9 cellular contexts compared by ENCODE assay signal in the genomic region with DNA sequence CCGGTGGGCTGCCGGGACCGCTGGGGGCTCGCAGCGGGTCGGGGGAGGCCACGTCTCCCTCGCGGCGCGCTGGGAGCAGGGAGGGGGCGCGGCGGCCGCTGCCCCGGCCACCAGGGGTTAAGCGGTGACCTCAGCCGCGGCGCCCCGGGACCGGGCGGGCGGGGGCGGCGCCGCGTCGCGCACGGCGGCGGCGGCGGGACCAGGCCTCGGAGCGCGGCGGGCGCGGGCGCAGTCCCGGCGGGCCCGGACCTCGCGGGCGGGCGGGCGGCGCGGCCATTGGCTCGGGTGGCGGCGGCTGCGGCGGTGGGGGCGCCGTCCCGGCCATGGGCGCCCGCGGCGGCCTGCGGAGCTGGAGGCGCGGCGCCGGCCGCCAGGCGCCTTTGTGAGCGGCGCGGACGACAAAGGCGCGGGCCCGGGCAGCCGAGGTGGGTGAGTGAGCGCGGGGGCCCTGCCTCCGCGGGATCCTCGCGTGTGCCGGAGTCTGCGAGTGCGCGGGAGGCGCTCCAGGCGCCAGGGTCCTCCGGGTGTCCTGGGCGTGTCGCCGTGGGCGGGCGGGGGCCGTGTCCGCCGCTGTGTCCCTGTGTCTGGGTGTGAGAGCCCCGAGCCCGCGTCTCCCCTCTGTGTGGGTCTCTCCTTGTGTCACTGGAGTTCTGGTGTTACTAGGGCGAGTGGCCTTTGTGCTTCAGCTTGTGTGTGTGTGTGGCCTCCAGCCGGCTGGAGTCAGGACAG. TPM values are rescaled to one million over a fixed set of nuclear protein-coding genes. Genes with fewer than 3 reads are reported as not detected.
DNase-seq lines count a peak whose midpoint lies in the region; ATAC-seq and TF ChIP-seq lines count a peak whose summit lies in the region.
"Had no signal": no experiment of that assay in that cellular context is flagged by ENCODE, and none has a peak within 500 bp of the region (broad histone marks: within the 10 kb centered on the region; RNA-seq: fewer than 3 reads in every experiment).

A gene with protein sequence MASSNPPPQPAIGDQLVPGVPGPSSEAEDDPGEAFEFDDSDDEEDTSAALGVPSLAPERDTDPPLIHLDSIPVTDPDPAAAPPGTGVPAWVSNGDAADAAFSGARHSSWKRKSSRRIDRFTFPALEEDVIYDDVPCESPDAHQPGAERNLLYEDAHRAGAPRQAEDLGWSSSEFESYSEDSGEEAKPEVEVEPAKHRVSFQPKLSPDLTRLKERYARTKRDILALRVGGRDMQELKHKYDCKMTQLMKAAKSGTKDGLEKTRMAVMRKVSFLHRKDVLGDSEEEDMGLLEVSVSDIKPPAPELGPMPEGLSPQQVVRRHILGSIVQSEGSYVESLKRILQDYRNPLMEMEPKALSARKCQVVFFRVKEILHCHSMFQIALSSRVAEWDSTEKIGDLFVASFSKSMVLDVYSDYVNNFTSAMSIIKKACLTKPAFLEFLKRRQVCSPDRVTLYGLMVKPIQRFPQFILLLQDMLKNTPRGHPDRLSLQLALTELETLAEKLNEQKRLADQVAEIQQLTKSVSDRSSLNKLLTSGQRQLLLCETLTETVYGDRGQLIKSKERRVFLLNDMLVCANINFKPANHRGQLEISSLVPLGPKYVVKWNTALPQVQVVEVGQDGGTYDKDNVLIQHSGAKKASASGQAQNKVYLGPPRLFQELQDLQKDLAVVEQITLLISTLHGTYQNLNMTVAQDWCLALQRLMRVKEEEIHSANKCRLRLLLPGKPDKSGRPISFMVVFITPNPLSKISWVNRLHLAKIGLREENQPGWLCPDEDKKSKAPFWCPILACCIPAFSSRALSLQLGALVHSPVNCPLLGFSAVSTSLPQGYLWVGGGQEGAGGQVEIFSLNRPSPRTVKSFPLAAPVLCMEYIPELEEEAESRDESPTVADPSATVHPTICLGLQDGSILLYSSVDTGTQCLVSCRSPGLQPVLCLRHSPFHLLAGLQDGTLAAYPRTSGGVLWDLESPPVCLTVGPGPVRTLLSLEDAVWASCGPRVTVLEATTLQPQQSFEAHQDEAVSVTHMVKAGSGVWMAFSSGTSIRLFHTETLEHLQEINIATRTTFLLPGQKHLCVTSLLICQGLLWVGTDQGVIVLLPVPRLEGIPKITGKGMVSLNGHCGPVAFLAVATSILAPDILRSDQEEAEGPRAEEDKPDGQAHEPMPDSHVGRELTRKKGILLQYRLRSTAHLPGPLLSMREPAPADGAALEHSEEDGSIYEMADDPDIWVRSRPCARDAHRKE (N-terminal part only) (plus strand): TSS at position 173 of the 729 bp plus-strand sequence. CDS start 40,898 bp downstream, outside the sequence.

- H3K4me1 Mint-ChIP-seq in T-cell = peaks cover 5 to 12% (median 11%) of the 10 kb centered on the region in 3 donors

- peak within 1 kb of the TSS; percentile 92 for H3K4me2 ChIP-seq in osteoblast (ENCODE audit: insufficient read depth, low read length)

- POLR2A ChIA-PET in T-cell (lab: Charles Lee) = no interaction called here

- H3K27ac Mint-ChIP-seq in T-cell = no peak within 1 kb of the TSS

- H3K4me3 Mint-ChIP-seq in T-cell = peak within 1 kb of the TSS; percentile 28 to 75 (median 36)

- H3K27me3 ChIP-seq in osteoblast (ENCODE audit: insufficient read depth, low read length) = no peaks in the 10 kb centered on the region

- no peaks in the 10 kb centered on the region for H3K9me3 ChIP-seq in osteoblast (ENCODE audit: low read depth, low read length)

- CTCF ChIA-PET in T-cell (lab: Charles Lee) = no interaction called here

- H3K27ac ChIP-seq in osteoblast (ENCODE audit: low read depth, low read length) = peak within 1 kb of the TSS; percentile 58

- peaks cover 17% of the 10 kb centered on the region for H3K4me1 ChIP-seq in osteoblast (ENCODE audit: insufficient read depth, low read length)

- peak within 1 kb of the TSS; percentile 92 for H3K4me3 ChIP-seq in osteoblast (ENCODE audit: insufficient read depth, low read length)

- in situ Hi-C loops in GM13977 (cut with MboI; ENCODE audit: low pct_unique_long_range_greater_than_20kb, low sequenced_read_pairs, unreplicated experiment) = no loop called here

- no peak for TF ChIP-seq CTCF in GM13977 (IDR thresholded peaks at IDR 0.05; ENCODE audit: extremely low read depth, insufficient read depth, missing control alignments)
- no peak for TF ChIP-seq CTCF in osteoblast (IDR thresholded peaks at IDR 0.05; ENCODE audit: extremely low read depth, low read depth, low read length)

- H3K9me3 Mint-ChIP-seq in T-cell = no peaks in the 10 kb centered on the region

- H4K20me1 ChIP-seq in osteoblast (ENCODE audit: insufficient read depth, low read length) = no peaks in the 10 kb centered on the region

- peaks cover 48 to 59% of the 10 kb centered on the region in 2 donors for H3K27me3 Mint-ChIP-seq in T-cell

- no peaks in the 10 kb centered on the region for H3K36me3 ChIP-seq in osteoblast (ENCODE audit: insufficient read depth, low read length)

- DNase-seq in GM13977 (ENCODE audit: low spot score) (peak; percentile 57), T-cell (no peak), glomerular endothelial cell (ENCODE audit: extremely low read depth, low read depth, low spot score) (no peak), osteoblast (ENCODE audit: insufficient read length, low spot score, missing footprints) (peak; percentile 92), NCI-H187 (lab: John Stamatoyannopoulos, UW) (no peak)
- no peak for DNase-seq in activated CD4-positive, alpha-beta T cell treated with anti-CD3 and anti-CD28 coated beads, Interleukin-2, amount 50 U/mL, for 1 hour

- peak within 1 kb of the TSS; percentile 87 for H2AFZ ChIP-seq in osteoblast (ENCODE audit: low read length)

- H3K79me2 ChIP-seq in osteoblast (ENCODE audit: insufficient read depth, low read length) = peaks cover 39% of the 10 kb centered on the region

- H3K36me3 Mint-ChIP-seq in T-cell = no peaks in the 10 kb centered on the region

- no peak for ATAC-seq in T-cell (replicated peaks in 1 of 4)
- no peak for ATAC-seq in HG03097 (IDR thresholded peaks at IDR 0.05; ENCODE audit: low FRiP score, unreplicated experiment)
- no peak for ATAC-seq in HG03520 (IDR thresholded peaks at IDR 0.05; ENCODE audit: unreplicated experiment)

RNA-seq across cellular contexts. Expression of the gene that starts here (rescaled TPM):
- total RNA-seq in T-cell (under 1 TPM in 3 of 5 donors, not detected in 2; 0.12 to 0.30 (median 0.22) TPM), glomerular endothelial cell (16.6 and 20.4 TPM in 2 replicates), osteoblast (33.3 and 39.1 TPM in 2 replicates)
- total RNA-seq: T-helper 1 cell treated with Interleukin-12 subunit alpha and Interleukin-12 subunit beta and Interleukin-4 antibody, amounts not matched to agents 30 ng/mL and 1 ng/mL, for 36 hours had no signal

Comparison
In these comparisons a context has a peak if more than half of its experiments do, and no peak if none do; other contexts are left out.
1. RNA of the gene that starts here (total RNA-seq): 33.3 to 39.1 TPM in osteoblast and 16.6 to 20.4 TPM in glomerular endothelial cell; 0.12 to 0.30 TPM in T-cell; every median in the first group is over 10 times any median in the second.
2. DNase-seq: peak in GM13977 (single experiment) and osteoblast (single experiment); none in T-cell (0 of 34), glomerular endothelial cell (single experiment), NCI-H187 (0 of 2) and activated CD4-positive, alpha-beta T cell treated with anti-CD3 and anti-CD28 coated beads, Interleukin-2, amount 50 U/mL, for 1 hour (single experiment).